In the genomic region with DNA sequence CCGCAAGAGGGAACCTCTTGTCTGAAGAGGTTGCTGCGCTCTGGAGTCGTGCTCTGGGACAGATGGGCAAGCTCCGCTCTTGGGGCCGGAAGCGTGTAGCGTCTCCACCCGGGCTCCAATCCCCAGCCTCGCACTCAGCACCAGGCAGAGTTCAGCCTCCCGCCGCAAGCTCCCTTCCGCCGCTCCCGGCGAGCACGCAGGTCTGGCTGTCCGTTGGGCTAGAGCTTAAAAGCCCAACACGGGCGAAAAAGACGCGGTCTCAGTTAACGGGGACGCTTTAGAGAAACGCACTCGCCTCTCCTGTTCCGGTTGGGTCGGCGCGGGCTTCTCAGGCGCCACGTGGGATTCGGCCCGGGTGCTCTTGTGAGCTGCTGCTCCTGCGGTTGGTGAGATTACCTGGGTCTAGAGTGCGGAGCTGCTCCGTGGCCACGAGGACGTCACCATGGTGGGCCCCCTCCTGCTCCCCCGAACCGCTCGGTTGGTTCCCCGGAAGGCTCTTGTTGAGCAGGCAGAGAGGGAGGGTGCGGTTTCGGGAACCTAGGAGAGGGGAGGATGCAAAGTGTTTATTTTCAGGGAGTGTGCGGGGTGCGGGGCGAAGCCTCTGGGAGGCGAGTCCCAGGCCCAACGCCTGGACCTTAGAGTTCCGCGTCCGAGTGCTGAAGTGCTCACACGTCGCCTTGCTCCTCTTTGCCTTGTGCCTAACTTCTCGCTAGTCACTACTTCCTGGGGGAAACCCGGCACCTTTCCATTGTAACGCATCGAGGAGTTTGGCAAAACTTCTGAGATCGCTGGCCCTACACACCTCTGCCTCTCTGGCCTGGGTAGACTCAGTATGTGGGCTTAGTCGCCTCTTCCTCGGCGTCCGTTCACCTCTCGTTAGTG, we compare ENCODE assay signal across 7 cellular contexts. TPM values are rescaled to one million over a fixed set of nuclear protein-coding genes. Genes with fewer than 3 reads are reported as not detected.
A peak's percentile ranks its signal among the peaks of the same experiment; 100 is the strongest.
DNase-seq lines count a peak whose midpoint lies in the region; ATAC-seq, FAIRE-seq and TF ChIP-seq lines count a peak whose summit lies in the region.

TMA16 (plus strand) TSS at position 331 of the 882 bp plus-strand sequence; CDS start at position 443, 112 bp downstream.

- H3K4me1 ChIP-seq in astrocyte (ENCODE audit: insufficient read depth, low read length), result peaks cover 3% of the 10 kb centered on the region

- H3K79me2 ChIP-seq in astrocyte (ENCODE audit: insufficient read depth, low read length), result peaks cover 50% of the 10 kb centered on the region

- peaks cover 21% of the 10 kb centered on the region for H4K20me1 ChIP-seq in astrocyte (ENCODE audit: insufficient read depth, low read length)

- H3K4me2 ChIP-seq in astrocyte (ENCODE audit: low read length), result peak within 1 kb of the TSS; percentile 87

- DNase-seq in NCI-H187 (lab: John Stamatoyannopoulos, UW) (peak; percentile 30 to 58), astrocyte (ENCODE audit: low read depth) (peak; percentile 92), hepatic stellate cell (ENCODE audit: low spot score) (peak; percentile 89), renal cortical epithelial cell (ENCODE audit: low read depth) (peak; percentile 82)
- peak; percentile 89 for DNase-seq in T-helper 2 cell treated with Interferon-gamma antibody and Interleukin-4, amounts not matched to agents 5 μg/mL and 100 μg/mL, for 36 hours (ENCODE audit: low spot score)

- H3K27me3 Mint-ChIP-seq in T-helper 2 cell treated with Interferon-gamma antibody and Interleukin-4, amounts not matched to agents 5 μg/mL and 100 μg/mL, for 36 hours (ENCODE audit: low read depth), result peaks cover 14% of the 10 kb centered on the region
- no peaks in the 10 kb centered on the region for H3K27me3 Mint-ChIP-seq in astrocyte (ENCODE audit: low read depth, unreplicated experiment)

- no peak for TF ChIP-seq CTCF in astrocyte (IDR thresholded peaks at IDR 0.05; ENCODE audit: insufficient read depth, low read depth, low read length)

- peak within 1 kb of the TSS; percentile 93 for H3K27ac ChIP-seq in astrocyte (ENCODE audit: low read depth, low read length)

- peak within 1 kb of the TSS; percentile 96 for H3K9ac ChIP-seq in astrocyte (ENCODE audit: low read length)

- no peaks in the 10 kb centered on the region for H3K36me3 ChIP-seq in astrocyte (ENCODE audit: insufficient read depth, low read length)

- ATAC-seq in GM18499 (IDR thresholded peaks at IDR 0.05; ENCODE audit: insufficient read depth, unreplicated experiment) (peak; percentile 65), HG02938 (IDR thresholded peaks at IDR 0.05; ENCODE audit: unreplicated experiment) (peak; percentile 77)

- peak within 1 kb of the TSS; percentile 98 for H3K27ac Mint-ChIP-seq in T-helper 2 cell treated with Interferon-gamma antibody and Interleukin-4, amounts not matched to agents 5 μg/mL and 100 μg/mL, for 36 hours
- peak within 1 kb of the TSS; percentile 94 for H3K27ac Mint-ChIP-seq in astrocyte (ENCODE audit: unreplicated experiment)

- H2AFZ ChIP-seq in astrocyte (ENCODE audit: low read depth, low read length), result peak within 1 kb of the TSS; percentile 91

- H3K9me3 ChIP-seq in astrocyte (ENCODE audit: insufficient read depth, low read depth, low read length), result no peaks in the 10 kb centered on the region

- no peaks in the 10 kb centered on the region for H3K27me3 ChIP-seq in astrocyte (ENCODE audit: insufficient read depth, low read length)

- peak within 1 kb of the TSS; percentile 95 for H3K4me3 ChIP-seq in astrocyte (ENCODE audit: insufficient read depth, low read depth, low read length)

- no peak for FAIRE-seq in astrocyte (lab: Jason Lieb, UNC)

- peaks cover 25% of the 10 kb centered on the region for H3K4me1 Mint-ChIP-seq in T-helper 2 cell treated with Interferon-gamma antibody and Interleukin-4, amounts not matched to agents 5 μg/mL and 100 μg/mL, for 36 hours (ENCODE audit: low read depth)
- peaks cover 8% of the 10 kb centered on the region for H3K4me1 Mint-ChIP-seq in astrocyte (ENCODE audit: low read depth, unreplicated experiment)

- H3K9me3 Mint-ChIP-seq in T-helper 2 cell treated with Interferon-gamma antibody and Interleukin-4, amounts not matched to agents 5 μg/mL and 100 μg/mL, for 36 hours, result no peaks in the 10 kb centered on the region
- no peaks in the 10 kb centered on the region for H3K9me3 Mint-ChIP-seq in astrocyte (ENCODE audit: unreplicated experiment)

- peak within 1 kb of the TSS; percentile 95 for H3K4me3 Mint-ChIP-seq in T-helper 2 cell treated with Interferon-gamma antibody and Interleukin-4, amounts not matched to agents 5 μg/mL and 100 μg/mL, for 36 hours
- peak within 1 kb of the TSS; percentile 98 for H3K4me3 Mint-ChIP-seq in astrocyte (ENCODE audit: unreplicated experiment)

- peaks cover 4% of the 10 kb centered on the region for H3K36me3 Mint-ChIP-seq in T-helper 2 cell treated with Interferon-gamma antibody and Interleukin-4, amounts not matched to agents 5 μg/mL and 100 μg/mL, for 36 hours (ENCODE audit: low read depth)
- no peaks in the 10 kb centered on the region for H3K36me3 Mint-ChIP-seq in astrocyte (ENCODE audit: low read depth, unreplicated experiment)

RNA-seq across cellular contexts. Expression of gene TMA16, which starts in this region (rescaled TPM):
- total RNA-seq in astrocyte (33.3 and 33.5 TPM in 2 replicates), renal cortical epithelial cell (21.9 and 41.0 TPM in 2 replicates)

Comparison
In these comparisons a context has a peak if more than half of its experiments do, and no peak if none do; other contexts are left out.
1. Peak in every context shown above with its lines: DNase-seq, ATAC-seq, H3K4me3 ChIP-seq and H3K27ac ChIP-seq.